In the genomic region with DNA sequence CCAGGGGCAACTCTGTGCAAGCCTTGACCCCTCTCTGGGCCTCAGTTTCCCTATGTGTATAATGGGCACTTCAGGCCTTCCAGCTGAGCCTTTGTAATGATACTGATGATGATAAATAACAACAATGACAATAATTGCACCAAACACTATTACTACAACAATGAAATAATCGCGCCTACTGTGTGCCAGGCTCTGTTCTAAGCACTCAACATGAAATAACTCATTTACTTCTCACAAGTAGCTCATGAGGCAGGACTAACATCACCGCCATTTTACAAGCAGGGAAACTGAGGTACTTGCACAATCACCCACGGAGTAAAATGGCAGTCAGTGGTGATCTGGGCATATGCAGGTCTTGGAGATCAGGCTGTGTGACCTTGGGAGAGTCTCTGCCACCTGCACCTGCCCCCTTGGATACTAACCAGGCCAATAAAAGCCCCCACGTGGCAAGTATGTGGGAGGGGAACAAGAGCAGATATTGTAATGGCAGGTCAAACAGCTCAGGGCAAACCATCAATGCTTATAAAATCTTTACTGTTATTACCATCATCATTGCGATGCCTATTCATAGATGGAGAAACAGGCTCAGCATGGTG, we compare ENCODE assay signal across 34 cellular contexts. TPM values are rescaled to one million over a fixed set of nuclear protein-coding genes. Genes with fewer than 3 reads are reported as not detected.
"Had no signal": no experiment of that assay in that cellular context is flagged by ENCODE, and none has a peak within 500 bp of the region (broad histone marks: within the 10 kb centered on the region; RNA-seq: fewer than 3 reads in every experiment).

No MANE protein-coding gene starts in this region.

- H3K4me3 ChIP-seq: coronary artery, dorsolateral prefrontal cortex, gastroesophageal sphincter, lower lobe of right lung, spleen, suprapubic skin, tibial artery, upper lobe of right lung had no signal

- H3K27ac ChIP-seq: brain microvascular endothelial cell, coronary artery, dorsolateral prefrontal cortex, gastroesophageal sphincter, lower lobe of right lung, spleen, suprapubic skin, tibial artery, upper lobe of right lung had no signal

- H3K9me3 ChIP-seq: lower lobe of right lung, suprapubic skin, upper lobe of right lung had no signal

- H3K27me3 ChIP-seq: brain microvascular endothelial cell, dorsolateral prefrontal cortex, gastroesophageal sphincter, suprapubic skin, tibial artery, upper lobe of right lung had no signal

- ATAC-seq: activated T-cell treated with anti-CD3 and anti-CD28 coated beads, Interleukin-2, amount 50 U/mL, for 4 hours; activated T-helper 17 cell treated with anti-CD3 and anti-CD28 coated beads, Interleukin-2, amount 50 U/mL, for 72 hours; gastroesophageal sphincter; left colon; lower lobe of right lung; naive thymus-derived CD8-positive, alpha-beta T cell; right cardiac atrium; upper lobe of right lung had no signal

- DNase-seq: activated CD4-positive, alpha-beta memory T cell treated with anti-CD3 and anti-CD28 coated beads, Interleukin-2, amount 10 ng/mL, durations not matched to agents 7 days and 5 days; activated CD4-positive, alpha-beta T cell treated with anti-CD3 and anti-CD28 coated beads for 1 hour; activated CD4-positive, alpha-beta T cell treated with anti-CD3 and anti-CD28 coated beads, Interleukin-2, amount 10 ng/mL, durations not matched to agents 7 days and 5 days; activated gamma-delta T cell treated with Interleukin-2 at 50 U/mL for 16 hours; activated naive CD4-positive, alpha-beta T cell treated with anti-CD3 and anti-CD28 coated beads, Interleukin-2, amount 50 U/mL, for 16 hours; activated T-cell treated with anti-CD3 and anti-CD28 coated beads, Interleukin-2, amount 50 U/mL, for 4 hours; amniotic stem cell; brain microvascular endothelial cell; dorsolateral prefrontal cortex; effector memory CD4-positive, alpha-beta T cell; erythroblast; head of caudate nucleus; hippocampal formation; left colon; lower lobe of right lung; mesenchymal stem cell; naive thymus-derived CD8-positive, alpha-beta T cell; posterior cingulate gyrus; spleen; stimulated activated naive CD4-positive, alpha-beta T cell; T-helper 2 cell; tibial artery; upper lobe of right lung had no signal

RNA-seq across cellular contexts. Expression of a gene that starts 0.5 kb away (rescaled TPM):
- total RNA-seq: activated CD4-positive, alpha-beta memory T cell treated with anti-CD3 and anti-CD28 coated beads, Interleukin-2, amount 10 ng/mL, durations not matched to agents 7 days and 5 days; activated CD4-positive, alpha-beta T cell treated with anti-CD3 and anti-CD28 coated beads, Interleukin-2, amount 10 ng/mL, durations not matched to agents 7 days and 5 days; activated T-cell treated with anti-CD3 and anti-CD28 coated beads, Interleukin-2, amount 50 U/mL, for 4 hours; activated T-helper 17 cell treated with anti-CD3 and anti-CD28 coated beads, Interleukin-2, amount 50 U/mL, for 72 hours; astrocyte; cardiac septum; cerebellum; left colon; lower lobe of right lung; naive thymus-derived CD8-positive, alpha-beta T cell; neural crest cell; spleen; suprapubic skin; upper lobe of right lung had no signal
- polyA plus RNA-seq: naive thymus-derived CD8-positive, alpha-beta T cell had no signal

RNA-seq across cellular contexts. Expression of a gene that starts 23.4 kb away (rescaled TPM):
- total RNA-seq: activated CD4-positive, alpha-beta T cell treated with anti-CD3 and anti-CD28 coated beads, Interleukin-2, amount 10 ng/mL, durations not matched to agents 7 days and 5 days had no signal
- polyA plus RNA-seq: naive thymus-derived CD8-positive, alpha-beta T cell had no signal

RNA-seq across cellular contexts. Expression of a gene that starts 41.5 kb away (rescaled TPM):
- polyA plus RNA-seq: naive thymus-derived CD8-positive, alpha-beta T cell had no signal

RNA-seq across cellular contexts. Expression of a gene that starts 57.1 kb away (rescaled TPM):
- total RNA-seq: activated CD4-positive, alpha-beta memory T cell treated with anti-CD3 and anti-CD28 coated beads, Interleukin-2, amount 10 ng/mL, durations not matched to agents 7 days and 5 days; activated CD4-positive, alpha-beta T cell treated with anti-CD3 and anti-CD28 coated beads, Interleukin-2, amount 10 ng/mL, durations not matched to agents 7 days and 5 days; activated T-cell treated with anti-CD3 and anti-CD28 coated beads, Interleukin-2, amount 50 U/mL, for 4 hours; activated T-helper 17 cell treated with anti-CD3 and anti-CD28 coated beads, Interleukin-2, amount 50 U/mL, for 72 hours; astrocyte; cardiac septum; cerebellum; gastroesophageal sphincter; left colon; lower lobe of right lung; naive thymus-derived CD8-positive, alpha-beta T cell; neural crest cell; omental fat pad; right cardiac atrium; spleen; suprapubic skin; upper lobe of right lung had no signal
- polyA plus RNA-seq: keratinocyte; naive thymus-derived CD8-positive, alpha-beta T cell; right cardiac atrium; spleen had no signal
